16 cellular contexts compared by ENCODE assay signal in the genomic region with DNA sequence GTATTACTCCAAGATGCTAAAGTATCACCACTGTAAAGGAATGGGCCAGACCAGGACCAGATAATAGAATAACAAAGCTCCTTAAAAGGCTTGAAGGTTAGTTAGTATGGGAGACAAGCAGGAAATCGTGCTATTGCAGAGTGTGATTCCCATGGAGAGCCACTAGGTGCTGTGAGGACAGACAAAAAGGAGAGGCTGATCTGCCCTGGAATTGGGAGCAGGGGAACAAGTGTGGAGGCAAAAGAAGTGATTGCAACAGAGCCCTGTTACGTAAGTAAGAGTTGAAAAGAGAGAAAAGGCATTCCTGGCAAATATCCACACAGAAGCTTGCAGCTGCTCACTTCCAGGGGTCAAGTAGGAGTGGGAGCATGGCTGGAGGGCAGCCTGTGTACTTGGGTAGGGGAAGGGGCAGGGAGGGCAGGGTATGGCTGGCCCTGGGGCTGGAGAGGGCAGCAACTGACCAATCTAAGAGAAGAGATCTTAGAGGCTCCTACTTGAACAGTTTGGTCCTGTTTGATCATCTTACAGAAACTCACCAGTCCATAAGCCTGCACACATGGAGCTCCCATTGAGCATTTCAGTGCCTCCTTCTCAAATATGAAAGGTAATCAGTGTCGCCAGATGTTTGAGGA.
A peak's percentile ranks its signal among the peaks of the same experiment; 100 is the strongest.
DNase-seq lines count a peak whose midpoint lies in the region; FAIRE-seq and TF ChIP-seq lines count a peak whose summit lies in the region.
"Had no signal": no experiment of that assay in that cellular context is flagged by ENCODE, and none has a peak within 500 bp of the region (broad histone marks: within the 10 kb centered on the region; RNA-seq: fewer than 3 reads in every experiment).

No MANE protein-coding gene starts in this region.

- H3K56ac ChIP-seq in mesendoderm (ENCODE audit: low read length) = no peak overlapping the region

- H3K9me3 Mint-ChIP-seq in endodermal cell = no peaks in the 10 kb centered on the region
- H3K9me3 Mint-ChIP-seq: central memory CD8-positive, alpha-beta T cell had no signal

- DNase-seq in M059J (ENCODE audit: low read depth) (peak; percentile 10), endodermal cell (peak; percentile 83), mesendoderm (peak; percentile 88), NCI-H1417 (lab: John Stamatoyannopoulos, UW) (no peak), GM13976 (ENCODE audit: low spot score) (no peak), small intestine (no peak)
- DNase-seq in effector memory CD4-positive, alpha-beta T cell = no peak
- DNase-seq: activated CD4-positive, alpha-beta T cell treated with anti-CD3 and anti-CD28 coated beads for 4 hours; activated gamma-delta T cell; midbrain; NCI-H1436 had no signal

- H3K4me1 ChIP-seq in endodermal cell (ENCODE audit: control insufficient read depth, insufficient read depth, low read length) (no peaks in the 10 kb centered on the region), mesendoderm (ENCODE audit: control insufficient read depth, low read depth, low read length) (no peaks in the 10 kb centered on the region), small intestine (ENCODE audit: control insufficient read depth in 2 of 2, insufficient read depth in 1 of 2, low read depth in 1 of 2, low read length in 1 of 2) (no peaks in the 10 kb centered on the region)
- H3K4me1 ChIP-seq in effector memory CD4-positive, alpha-beta T cell (ENCODE audit: control insufficient read depth, insufficient read depth, low read length, poor library complexity, severe bottlenecking) = no peaks in the 10 kb centered on the region
- H3K4me1 ChIP-seq: right atrium auricular region, SJCRH30 had no signal

- no peak overlapping the region for H3K4me3 Mint-ChIP-seq in endodermal cell
- H3K4me3 Mint-ChIP-seq: central memory CD8-positive, alpha-beta T cell had no signal

- no peaks in the 10 kb centered on the region for H3K79me1 ChIP-seq in mesendoderm (ENCODE audit: low read length)

- no peak overlapping the region for H3K4ac ChIP-seq in mesendoderm (ENCODE audit: low read depth, low read length)

- no peak overlapping the region for H3K27ac Mint-ChIP-seq in endodermal cell

- no peak overlapping the region for H3K4me2 ChIP-seq in mesendoderm (ENCODE audit: low read length)

- no peak overlapping the region for H4K8ac ChIP-seq in mesendoderm (ENCODE audit: low read depth, low read length)

- no peak overlapping the region for H3K4me3 ChIP-seq in endodermal cell (ENCODE audit: low read length)
- no peak overlapping the region for H3K4me3 ChIP-seq in mesendoderm (ENCODE audit: low read length)
- no peak overlapping the region for H3K4me3 ChIP-seq in effector memory CD4-positive, alpha-beta T cell (ENCODE audit: insufficient read depth, low read depth, low read length, poor library complexity, severe bottlenecking)
- no peak overlapping the region for H3K4me3 ChIP-seq in small intestine (ENCODE audit: low read depth in 1 of 2, low read length in 2 of 2)
- H3K4me3 ChIP-seq: right atrium auricular region, SJCRH30 had no signal

- FAIRE-seq in small intestine (lab: Jason Lieb, UNC) = no peak
- FAIRE-seq: G401.6 had no signal

- H3K4me1 Mint-ChIP-seq in endodermal cell = peaks cover 2% of the 10 kb centered on the region
- H3K4me1 Mint-ChIP-seq: central memory CD8-positive, alpha-beta T cell had no signal

- H3K27me3 ChIP-seq in endodermal cell (ENCODE audit: control insufficient read depth, insufficient read depth, low read length, poor library complexity, severe bottlenecking) (no peaks in the 10 kb centered on the region), mesendoderm (ENCODE audit: insufficient read depth, low read length, poor library complexity) (no peaks in the 10 kb centered on the region), small intestine (ENCODE audit: control insufficient read depth in 2 of 2, insufficient read depth in 2 of 2, low read length in 2 of 2) (peaks cover 0 to 3% of the 10 kb centered on the region in 2 donors)
- no peaks in the 10 kb centered on the region for H3K27me3 ChIP-seq in effector memory CD4-positive, alpha-beta T cell (replicated peaks; ENCODE audit: control insufficient read depth, insufficient read depth, low read length, poor library complexity, severe bottlenecking)
- H3K27me3 ChIP-seq: right atrium auricular region, SJCRH30 had no signal

- H3K9ac ChIP-seq in endodermal cell (ENCODE audit: extremely low read depth, low read length, poor library complexity, severe bottlenecking) (no peak overlapping the region), mesendoderm (ENCODE audit: low read length) (no peak overlapping the region)

- peaks cover 20% of the 10 kb centered on the region for H3K27me3 Mint-ChIP-seq in endodermal cell (ENCODE audit: insufficient read depth)

- 52 to 53% methylated on average over 2 of the region's 3 CpGs for WGBS in endodermal cell (ENCODE audit: insufficient coverage in 1 of 2, insufficient read length in 1 of 2), 2 experiments
- WGBS in mesendoderm (ENCODE audit: extremely low coverage, insufficient coverage, low lambda C conversion rate) = no CpG with 5 or more reads among the region's 3 CpGs
- 49 to 59% (median 49%) methylated on average over 3 of the region's 3 CpGs for WGBS in small intestine, 3 donors

- no peak overlapping the region for H3K27ac ChIP-seq in endodermal cell (ENCODE audit: low read depth, low read length)
- no peak overlapping the region for H3K27ac ChIP-seq in mesendoderm (ENCODE audit: low read depth, low read length)
- H3K27ac ChIP-seq in effector memory CD4-positive, alpha-beta T cell (ENCODE audit: insufficient read depth, low read length, poor library complexity, severe bottlenecking) = no peak overlapping the region
- no peak overlapping the region for H3K27ac ChIP-seq in small intestine (ENCODE audit: low read depth in 1 of 2, low read length in 1 of 2)
- H3K27ac ChIP-seq: right atrium auricular region, SJCRH30 had no signal

- no peaks in the 10 kb centered on the region for H3K9me3 ChIP-seq in endodermal cell (ENCODE audit: control insufficient read depth, low read length)
- H3K9me3 ChIP-seq in effector memory CD4-positive, alpha-beta T cell (ENCODE audit: control insufficient read depth, low read length) = no peaks in the 10 kb centered on the region
- no peaks in the 10 kb centered on the region for H3K9me3 ChIP-seq in small intestine (ENCODE audit: control insufficient read depth, low read depth)
- H3K9me3 ChIP-seq: right atrium auricular region, SJCRH30 had no signal

- in situ Hi-C loops in GM13976 (cut with MboI; ENCODE audit: low sequenced_read_pairs, unreplicated experiment) = no loop called here

- H2AK5ac ChIP-seq in mesendoderm (ENCODE audit: low read length) = no peak overlapping the region

- H2BK15ac ChIP-seq in mesendoderm (replicated peaks; ENCODE audit: low read depth) = no peak overlapping the region

- TF ChIP-seq CTCF in GM12872 (IDR thresholded peaks at IDR 0.05; ENCODE audit: insufficient read depth, low read depth, low read length) (peak; percentile 52; the same call in 2 of the 3 replicates), endodermal cell (conservative IDR thresholded peaks at IDR 0.05) (peak; percentile 78), GM13976 (IDR thresholded peaks at IDR 0.05; ENCODE audit: borderline replicate concordance, control extremely low read depth, extremely low read depth, insufficient read depth, missing control alignments) (no peak)

- H3K36me3 ChIP-seq in endodermal cell (ENCODE audit: control insufficient read depth, insufficient read depth, low read length) (no peaks in the 10 kb centered on the region), mesendoderm (ENCODE audit: control insufficient read depth, insufficient read depth, low read length) (no peaks in the 10 kb centered on the region), small intestine (ENCODE audit: control insufficient read depth in 2 of 2, insufficient read depth in 2 of 2, low read length in 2 of 2) (no peaks in the 10 kb centered on the region)
- H3K36me3 ChIP-seq in effector memory CD4-positive, alpha-beta T cell (ENCODE audit: control insufficient read depth, insufficient read depth, low read length) = no peaks in the 10 kb centered on the region
- H3K36me3 ChIP-seq: right atrium auricular region, SJCRH30 had no signal

- H2BK5ac ChIP-seq in mesendoderm (ENCODE audit: low read length) = no peak overlapping the region

- H2BK120ac ChIP-seq in mesendoderm (ENCODE audit: low read depth, low read length) = no peak overlapping the region

- H4K5ac ChIP-seq in mesendoderm (ENCODE audit: low read length) = no peak overlapping the region

- no peak overlapping the region for H3K18ac ChIP-seq in mesendoderm (ENCODE audit: low read length)

- no peak overlapping the region for H3K23ac ChIP-seq in mesendoderm (ENCODE audit: low read length)

- H3K36me3 Mint-ChIP-seq in endodermal cell (ENCODE audit: low read depth) = no peaks in the 10 kb centered on the region

- no peaks in the 10 kb centered on the region for H3K79me2 ChIP-seq in mesendoderm (ENCODE audit: control insufficient read depth, insufficient read depth, low read length)

Comparison
In these comparisons a context has a peak if more than half of its experiments do, and no peak if none do; other contexts are left out.
1. DNase-seq: peak in M059J (single experiment), endodermal cell (single experiment) and mesendoderm (single experiment); none in effector memory CD4-positive, alpha-beta T cell (0 of 3), NCI-H1417 (0 of 3), GM13976 (single experiment) and small intestine (single experiment).